19 cellular contexts compared by ENCODE assay signal in the genomic region with DNA sequence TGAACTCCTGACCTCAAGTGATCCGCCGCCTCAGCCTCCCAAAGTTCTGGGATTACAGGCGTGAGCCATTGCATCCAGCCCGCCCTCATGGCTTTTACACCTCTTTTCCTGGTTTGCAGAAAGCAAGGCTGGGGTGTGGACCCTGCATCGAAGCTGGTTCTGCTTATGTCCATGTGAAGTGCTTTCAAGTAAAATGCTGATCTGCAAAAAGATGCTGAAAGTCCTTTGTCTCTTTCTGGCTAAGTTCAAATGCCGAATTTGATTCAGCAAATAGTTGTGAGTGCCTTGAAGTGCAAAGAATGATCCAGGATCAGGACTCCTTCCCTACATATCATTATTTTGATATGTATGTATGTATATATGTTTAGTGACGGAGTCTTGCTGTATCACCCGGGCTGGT. TPM values are rescaled to one million over a fixed set of nuclear protein-coding genes. Genes with fewer than 3 reads are reported as not detected.
A peak's percentile ranks its signal among the peaks of the same experiment; 100 is the strongest.
DNase-seq lines count a peak whose midpoint lies in the region; ATAC-seq and TF ChIP-seq lines count a peak whose summit lies in the region.
"Had no signal": no experiment of that assay in that cellular context is flagged by ENCODE, and none has a peak within 500 bp of the region (broad histone marks: within the 10 kb centered on the region; RNA-seq: fewer than 3 reads in every experiment).

No MANE protein-coding gene starts in this region.

- peaks cover 22% of the 10 kb centered on the region for H3K4me1 ChIP-seq in MM.1S (ENCODE audit: low read length)
- H3K4me1 ChIP-seq in duodenal mucosa (ENCODE audit: control insufficient read depth in 1 of 2, insufficient read depth in 2 of 2, low read length in 2 of 2) = peaks cover 39 to 41% of the 10 kb centered on the region in 2 donors
- peaks cover 51 to 61% (median 54%) of the 10 kb centered on the region in 3 donors for H3K4me1 ChIP-seq in skeletal muscle tissue (ENCODE audit: control insufficient read depth in 3 of 3, insufficient read depth in 3 of 3, low read length in 3 of 3)

- no peaks in the 10 kb centered on the region for H3K9me3 Mint-ChIP-seq in activated naive CD8-positive, alpha-beta T cell (ENCODE audit: low read depth)
- H3K9me3 Mint-ChIP-seq in activated naive CD8-positive, alpha-beta T cell treated with anti-CD3 and anti-CD28 coated beads, Interleukin-2, amount 50 U/mL, for 24 hours = no peaks in the 10 kb centered on the region

- no peaks in the 10 kb centered on the region for H3K27me3 ChIP-seq in MM.1S (replicated peaks; ENCODE audit: insufficient read depth, low read length)
- H3K27me3 ChIP-seq in duodenal mucosa (ENCODE audit: control insufficient read depth in 1 of 2, insufficient read depth in 2 of 2, low read length in 2 of 2) = no peaks in the 10 kb centered on the region
- H3K27me3 ChIP-seq in skeletal muscle tissue (ENCODE audit: control insufficient read depth in 3 of 3, insufficient read depth in 3 of 3, low read length in 3 of 3) = no peaks in the 10 kb centered on the region
- H3K27me3 ChIP-seq: colonic mucosa, MG63, tibial artery had no signal

- H3K4me1 Mint-ChIP-seq in activated naive CD8-positive, alpha-beta T cell (ENCODE audit: low read depth) = peaks cover 63% of the 10 kb centered on the region
- peaks cover 65% of the 10 kb centered on the region for H3K4me1 Mint-ChIP-seq in activated naive CD8-positive, alpha-beta T cell treated with anti-CD3 and anti-CD28 coated beads, Interleukin-2, amount 50 U/mL, for 24 hours

- H3K9ac ChIP-seq in MM.1S (ENCODE audit: low read length) (no peak overlapping the region), duodenal mucosa (ENCODE audit: low read depth in 1 of 2, low read length in 2 of 2) (no peak overlapping the region), skeletal muscle tissue (ENCODE audit: low read depth in 1 of 3, low read length in 3 of 3) (no peak overlapping the region)
- H3K9ac ChIP-seq: SK-N-SH had no signal

- peak overlapping the region; percentile 84 for H3K27ac Mint-ChIP-seq in activated naive CD8-positive, alpha-beta T cell
- no peak overlapping the region for H3K27ac Mint-ChIP-seq in activated naive CD8-positive, alpha-beta T cell treated with anti-CD3 and anti-CD28 coated beads, Interleukin-2, amount 50 U/mL, for 24 hours

- H3K9me3 ChIP-seq in MM.1S (replicated peaks; ENCODE audit: insufficient read depth, low read length) (no peaks in the 10 kb centered on the region), duodenal mucosa (ENCODE audit: control insufficient read depth in 1 of 2, low read length in 2 of 2) (no peaks in the 10 kb centered on the region), skeletal muscle tissue (ENCODE audit: control insufficient read depth in 3 of 3, low read length in 3 of 3) (no peaks in the 10 kb centered on the region)
- H3K9me3 ChIP-seq: colonic mucosa, MG63, SK-N-SH, tibial artery had no signal

- H3K27ac ChIP-seq in MM.1S (ENCODE audit: low read length) (peak overlapping the region; percentile 66; the same call in 1 of the 2 replicates), duodenal mucosa (ENCODE audit: low read depth, low read length) (no peak overlapping the region), skeletal muscle tissue (ENCODE audit: low read depth, low read length) (peak overlapping the region; percentile 14), caudate nucleus (ENCODE audit: low read depth, low read length) (no peak overlapping the region)
- H3K27ac ChIP-seq: colonic mucosa, tibial artery had no signal

- H3F3A ChIP-seq in MM.1S (ENCODE audit: insufficient read depth, low read length) = peaks cover 20% of the 10 kb centered on the region

- peak overlapping the region; percentile 92; the same call in 1 of the 2 replicates for H3K4me2 ChIP-seq in MM.1S (ENCODE audit: low read depth, low read length)

- no peaks in the 10 kb centered on the region for H3K27me3 Mint-ChIP-seq in activated naive CD8-positive, alpha-beta T cell
- no peaks in the 10 kb centered on the region for H3K27me3 Mint-ChIP-seq in activated naive CD8-positive, alpha-beta T cell treated with anti-CD3 and anti-CD28 coated beads, Interleukin-2, amount 50 U/mL, for 24 hours

- no peak for ATAC-seq in activated naive CD8-positive, alpha-beta T cell treated with anti-CD3 and anti-CD28 coated beads, Interleukin-2, amount 50 U/mL, for 24 hours
- ATAC-seq in GM21447 (IDR thresholded peaks at IDR 0.05; ENCODE audit: unreplicated experiment) = no peak
- ATAC-seq: esophagus mucosa, PC-3 had no signal

- H3K36me3 Mint-ChIP-seq in activated naive CD8-positive, alpha-beta T cell = no peaks in the 10 kb centered on the region
- peaks cover 9% of the 10 kb centered on the region for H3K36me3 Mint-ChIP-seq in activated naive CD8-positive, alpha-beta T cell treated with anti-CD3 and anti-CD28 coated beads, Interleukin-2, amount 50 U/mL, for 24 hours (ENCODE audit: low read depth)

- H3K36me3 ChIP-seq in MM.1S (replicated peaks; ENCODE audit: insufficient read depth, low read length) (no peaks in the 10 kb centered on the region), duodenal mucosa (ENCODE audit: control insufficient read depth in 1 of 2, insufficient read depth in 2 of 2, low read length in 2 of 2) (peaks cover 0 to 5% of the 10 kb centered on the region in 2 donors), skeletal muscle tissue (ENCODE audit: control insufficient read depth in 3 of 3, insufficient read depth in 3 of 3, low read length in 3 of 3) (peaks cover 0 to 3% (median 0%) of the 10 kb centered on the region in 3 donors)
- H3K36me3 ChIP-seq: colonic mucosa had no signal

- no peaks in the 10 kb centered on the region for H4K20me1 ChIP-seq in MM.1S (ENCODE audit: insufficient read depth, low read length)

- H3K4me3 Mint-ChIP-seq in activated naive CD8-positive, alpha-beta T cell = peak overlapping the region; percentile 81
- no peak overlapping the region for H3K4me3 Mint-ChIP-seq in activated naive CD8-positive, alpha-beta T cell treated with anti-CD3 and anti-CD28 coated beads, Interleukin-2, amount 50 U/mL, for 24 hours

- H3K4me3 ChIP-seq in MM.1S (ENCODE audit: low read length) (no peak overlapping the region), duodenal mucosa (ENCODE audit: low read depth in 1 of 2, low read length in 2 of 2) (peak overlapping the region; percentile 9 to 23), skeletal muscle tissue (ENCODE audit: low read length in 3 of 3) (no peak overlapping the region)
- H3K4me3 ChIP-seq: colonic mucosa, MG63, tibial artery had no signal

- DNase-seq in activated naive CD8-positive, alpha-beta T cell treated with anti-CD3 and anti-CD28 coated beads, Interleukin-2, amount 50 U/mL, for 24 hours = no peak
- DNase-seq in MM.1S (no peak), caudate nucleus (lab: John Stamatoyannopoulos, UW) (no peak), OCI-M1 (lab: John Stamatoyannopoulos, UW) (no peak)
- DNase-seq: amniotic stem cell, colonic mucosa, DMS153, kidney glomerular epithelial cell, MG63, NCI-H187 treated with DMSO at 0.1 percent for 48 hours, NCI-H524, PC-3, SK-N-SH, tibial artery had no signal

- H2AFZ ChIP-seq in MM.1S (ENCODE audit: low read length) = no peak overlapping the region

- no peaks in the 10 kb centered on the region for H3K9me2 ChIP-seq in MM.1S (replicated peaks; ENCODE audit: insufficient read depth, low read length)
- H3K9me2 ChIP-seq: SK-N-SH had no signal

- no peak for TF ChIP-seq CTCF in MM.1S (IDR thresholded peaks at IDR 0.05; ENCODE audit: low read length)

- H3K79me2 ChIP-seq in MM.1S (ENCODE audit: low read length) = peaks cover 78% of the 10 kb centered on the region

RNA-seq across cellular contexts. Expression of gene NAA60, which starts 17.1 kb away (rescaled TPM):
- 15.7 TPM for total RNA-seq in skeletal muscle tissue

RNA-seq across cellular contexts. Expression of gene ZNF597, which starts 17.3 kb away (rescaled TPM):
- total RNA-seq in skeletal muscle tissue = 2.1 TPM
- total RNA-seq: PC-3 had no signal

RNA-seq across cellular contexts. Expression of gene C16orf90, which starts 34.7 kb away (rescaled TPM):
- not detected for total RNA-seq in skeletal muscle tissue
- total RNA-seq: colonic mucosa, esophagus mucosa, PC-3 had no signal

RNA-seq across cellular contexts. Expression of gene CLUAP1, which starts 40.2 kb away (rescaled TPM):
- 11.5 TPM for total RNA-seq in skeletal muscle tissue

RNA-seq across cellular contexts. Expression of gene ZNF174, which starts 59.6 kb away (rescaled TPM):
- 8.9 TPM for total RNA-seq in skeletal muscle tissue

Comparison
In these comparisons a context has a peak if more than half of its experiments do, and no peak if none do; other contexts are left out.
1. H3K27ac ChIP-seq: peak in MM.1S (single experiment) and skeletal muscle tissue (single experiment); none in duodenal mucosa (single experiment) and caudate nucleus (single experiment).
2. H3K4me3 ChIP-seq: peak in duodenal mucosa (2 of 2); none in MM.1S (single experiment) and skeletal muscle tissue (0 of 3).